In the genomic region with DNA sequence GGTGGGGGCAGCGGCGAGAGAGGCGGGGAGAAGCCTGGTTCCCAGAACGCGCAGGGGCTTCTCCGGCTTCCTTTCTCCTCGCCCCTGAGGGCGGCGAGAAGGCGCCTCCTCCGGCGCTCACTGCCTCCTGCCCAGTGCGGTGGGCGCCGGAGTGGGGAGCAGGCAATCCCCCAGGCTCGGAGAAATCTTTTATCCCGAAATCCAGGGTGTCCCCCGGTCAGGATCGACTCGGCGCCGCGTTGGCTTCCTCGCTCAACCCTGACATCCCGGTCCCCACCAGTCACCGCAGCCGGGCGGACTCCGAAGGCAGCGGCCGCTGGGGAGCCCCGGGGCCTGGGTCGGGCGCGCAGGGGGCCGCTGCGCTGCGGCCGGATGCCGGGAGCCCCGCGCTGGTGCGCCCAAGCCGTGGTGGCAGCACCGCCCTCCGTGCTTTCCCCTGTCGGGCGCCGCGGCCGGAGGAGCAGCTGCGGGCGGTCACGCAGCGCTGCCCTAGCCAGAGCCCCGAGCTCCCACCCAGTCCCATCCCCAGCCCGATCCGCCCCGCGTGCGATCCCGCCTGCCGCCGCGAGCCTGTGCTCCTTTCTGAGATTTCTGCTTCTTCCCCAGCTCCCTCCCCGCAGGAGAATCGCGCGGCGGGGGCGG, we compare ENCODE assay signal across 1 cellular context.
TF ChIP-seq lines count a peak whose summit lies in the region.

No MANE protein-coding gene starts in this region.

TF ChIP-seq in HepG2, 621 proteins besides CTCF, POLR2A, EP300 and RAD21 (continued from another document):
- TF ChIP-seq UBTF (CRISPR knock-in tag; IDR thresholded peaks at IDR 0.05) (no peak), FOXJ3 (CRISPR knock-in tag; IDR thresholded peaks at IDR 0.05; ENCODE audit: borderline replicate concordance) (no peak), HNF1A (IDR thresholded peaks at IDR 0.05; ENCODE audit: low read depth) (no peak), HNF1A (CRISPR knock-in tag; IDR thresholded peaks at IDR 0.05; ENCODE audit: borderline replicate concordance) (no peak), MAF1 (CRISPR knock-in tag; IDR thresholded peaks at IDR 0.05; ENCODE audit: borderline replicate concordance) (no peak), HMG20B (CRISPR knock-in tag; conservative IDR thresholded peaks at IDR 0.05) (no peak), ZNF710 (CRISPR knock-in tag; IDR thresholded peaks at IDR 0.05; ENCODE audit: borderline replicate concordance) (no peak), ZNF703 (CRISPR knock-in tag; IDR thresholded peaks at IDR 0.05; ENCODE audit: borderline replicate concordance) (no peak), ZNF121 (CRISPR knock-in tag; IDR thresholded peaks at IDR 0.05) (no peak), BCL3 (CRISPR knock-in tag; IDR thresholded peaks at IDR 0.05) (no peak), TCF12 (IDR thresholded peaks at IDR 0.05) (no peak), TCF12 (CRISPR knock-in tag; IDR thresholded peaks at IDR 0.05) (no peak), ZBTB34 (CRISPR knock-in tag; IDR thresholded peaks at IDR 0.05) (no peak)
- TF ChIP-seq, protein P1, sequence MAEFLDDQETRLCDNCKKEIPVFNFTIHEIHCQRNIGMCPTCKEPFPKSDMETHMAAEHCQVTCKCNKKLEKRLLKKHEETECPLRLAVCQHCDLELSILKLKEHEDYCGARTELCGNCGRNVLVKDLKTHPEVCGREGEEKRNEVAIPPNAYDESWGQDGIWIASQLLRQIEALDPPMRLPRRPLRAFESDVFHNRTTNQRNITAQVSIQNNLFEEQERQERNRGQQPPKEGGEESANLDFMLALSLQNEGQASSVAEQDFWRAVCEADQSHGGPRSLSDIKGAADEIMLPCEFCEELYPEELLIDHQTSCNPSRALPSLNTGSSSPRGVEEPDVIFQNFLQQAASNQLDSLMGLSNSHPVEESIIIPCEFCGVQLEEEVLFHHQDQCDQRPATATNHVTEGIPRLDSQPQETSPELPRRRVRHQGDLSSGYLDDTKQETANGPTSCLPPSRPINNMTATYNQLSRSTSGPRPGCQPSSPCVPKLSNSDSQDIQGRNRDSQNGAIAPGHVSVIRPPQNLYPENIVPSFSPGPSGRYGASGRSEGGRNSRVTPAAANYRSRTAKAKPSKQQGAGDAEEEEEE (CRISPR knock-in tag; IDR thresholded peaks at IDR 0.05; ENCODE audit: borderline replicate concordance): no peak
- TF ChIP-seq, protein P2, sequence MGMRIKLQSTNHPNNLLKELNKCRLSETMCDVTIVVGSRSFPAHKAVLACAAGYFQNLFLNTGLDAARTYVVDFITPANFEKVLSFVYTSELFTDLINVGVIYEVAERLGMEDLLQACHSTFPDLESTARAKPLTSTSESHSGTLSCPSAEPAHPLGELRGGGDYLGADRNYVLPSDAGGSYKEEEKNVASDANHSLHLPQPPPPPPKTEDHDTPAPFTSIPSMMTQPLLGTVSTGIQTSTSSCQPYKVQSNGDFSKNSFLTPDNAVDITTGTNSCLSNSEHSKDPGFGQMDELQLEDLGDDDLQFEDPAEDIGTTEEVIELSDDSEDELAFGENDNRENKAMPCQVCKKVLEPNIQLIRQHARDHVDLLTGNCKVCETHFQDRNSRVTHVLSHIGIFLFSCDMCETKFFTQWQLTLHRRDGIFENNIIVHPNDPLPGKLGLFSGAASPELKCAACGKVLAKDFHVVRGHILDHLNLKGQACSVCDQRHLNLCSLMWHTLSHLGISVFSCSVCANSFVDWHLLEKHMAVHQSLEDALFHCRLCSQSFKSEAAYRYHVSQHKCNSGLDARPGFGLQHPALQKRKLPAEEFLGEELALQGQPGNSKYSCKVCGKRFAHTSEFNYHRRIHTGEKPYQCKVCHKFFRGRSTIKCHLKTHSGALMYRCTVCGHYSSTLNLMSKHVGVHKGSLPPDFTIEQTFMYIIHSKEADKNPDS (CRISPR knock-in tag; IDR thresholded peaks at IDR 0.05): no peak
- TF ChIP-seq, protein P3, sequence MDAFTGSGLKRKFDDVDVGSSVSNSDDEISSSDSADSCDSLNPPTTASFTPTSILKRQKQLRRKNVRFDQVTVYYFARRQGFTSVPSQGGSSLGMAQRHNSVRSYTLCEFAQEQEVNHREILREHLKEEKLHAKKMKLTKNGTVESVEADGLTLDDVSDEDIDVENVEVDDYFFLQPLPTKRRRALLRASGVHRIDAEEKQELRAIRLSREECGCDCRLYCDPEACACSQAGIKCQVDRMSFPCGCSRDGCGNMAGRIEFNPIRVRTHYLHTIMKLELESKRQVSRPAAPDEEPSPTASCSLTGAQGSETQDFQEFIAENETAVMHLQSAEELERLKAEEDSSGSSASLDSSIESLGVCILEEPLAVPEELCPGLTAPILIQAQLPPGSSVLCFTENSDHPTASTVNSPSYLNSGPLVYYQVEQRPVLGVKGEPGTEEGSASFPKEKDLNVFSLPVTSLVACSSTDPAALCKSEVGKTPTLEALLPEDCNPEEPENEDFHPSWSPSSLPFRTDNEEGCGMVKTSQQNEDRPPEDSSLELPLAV (CRISPR knock-in tag; conservative IDR thresholded peaks at IDR 0.05; ENCODE audit: low read depth): no peak
